In the genomic region with DNA sequence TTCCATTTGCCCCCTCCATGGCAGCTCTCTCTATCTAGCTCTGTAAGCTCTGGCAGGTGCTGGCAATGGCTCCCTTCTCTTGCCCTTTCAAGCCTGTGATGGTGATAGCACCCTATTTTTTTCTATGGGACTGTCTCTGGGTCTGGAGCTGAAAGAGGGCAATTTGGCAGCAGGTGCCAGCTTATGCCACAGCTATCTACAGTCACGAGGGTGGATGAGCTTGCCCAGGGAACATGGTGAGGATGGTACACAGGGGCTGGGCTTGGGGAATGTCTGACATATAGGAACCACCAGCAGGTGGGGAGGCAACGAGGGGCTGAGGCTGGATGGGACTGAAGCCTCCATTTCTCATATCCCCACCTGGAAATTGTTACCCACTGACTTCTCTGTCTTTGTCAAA, we compare ENCODE assay signal across 28 cellular contexts.
"Had no signal": no experiment of that assay in that cellular context is flagged by ENCODE, and none has a peak within 500 bp of the region (broad histone marks: within the 10 kb centered on the region; RNA-seq: fewer than 3 reads in every experiment).

No MANE protein-coding gene starts in this region.

- ATAC-seq: stimulated activated effector memory CD8-positive, alpha-beta T cell treated with anti-CD3 and anti-CD28 coated beads, Interleukin-12 subunit alpha, Interleukin-12 subunit beta, amount 100 ng/mL, for 72 hours; stimulated activated memory B cell treated with anti-CD40 and anti-IgM and Interleukin-4, amounts not matched to agents 10 μg/mL and 1 μg/mL and 100 μg/mL, for 72 hours; stimulated activated naive B cell treated with anti-CD40 and anti-IgM and Interleukin-4, amounts not matched to agents 10 μg/mL and 1 μg/mL and 100 μg/mL, for 72 hours; stimulated activated naive CD8-positive, alpha-beta T cell treated with anti-CD3 and anti-CD28 coated beads, Interleukin-15, amount 100 ng/mL, for 72 hours; stimulated activated naive CD8-positive, alpha-beta T cell treated with anti-CD3 and anti-CD28 coated beads, Interleukin-15, Interleukin-2, amounts not matched to agents 100 U/mL and 50 U/mL, for 24 hours; upper lobe of right lung had no signal

- H3K4me1 Mint-ChIP-seq: stimulated activated effector memory CD8-positive, alpha-beta T cell treated with anti-CD3 and anti-CD28 coated beads, Interleukin-12 subunit alpha, Interleukin-12 subunit beta, amount 100 ng/mL, for 72 hours; stimulated activated memory B cell treated with anti-CD40 and anti-IgM and Interleukin-4, amounts not matched to agents 10 μg/mL and 1 μg/mL and 100 μg/mL, for 72 hours; stimulated activated naive B cell treated with anti-CD40 and anti-IgM and Interleukin-4, amounts not matched to agents 10 μg/mL and 1 μg/mL and 100 μg/mL, for 72 hours; stimulated activated naive CD8-positive, alpha-beta T cell treated with anti-CD3 and anti-CD28 coated beads, Interleukin-15, amount 100 ng/mL, for 72 hours had no signal

- H3K36me3 ChIP-seq: stomach, suprapubic skin, thoracic aorta, thyroid gland, tibial artery, tibial nerve, transverse colon, upper lobe of left lung, upper lobe of right lung, uterus, vagina had no signal

- H3K27ac ChIP-seq: stomach, suprapubic skin, testis, thoracic aorta, thyroid gland, tibial artery, tibial nerve, transverse colon, upper lobe of left lung, upper lobe of right lung, uterus, vagina had no signal

- H3K27me3 ChIP-seq: testis, thyroid gland, tibial nerve, transverse colon, upper lobe of left lung, upper lobe of right lung, uterus, vagina had no signal

- H3K4me1 ChIP-seq: stomach, suprapubic skin, thyroid gland, tibial artery, tibial nerve, transverse colon, upper lobe of left lung, upper lobe of right lung, uterus, vagina had no signal

- H3K4me3 Mint-ChIP-seq: stimulated activated effector memory CD8-positive, alpha-beta T cell treated with anti-CD3 and anti-CD28 coated beads, Interleukin-12 subunit alpha, Interleukin-12 subunit beta, amount 100 ng/mL, for 72 hours; stimulated activated memory B cell treated with anti-CD40 and anti-IgM and Interleukin-4, amounts not matched to agents 10 μg/mL and 1 μg/mL and 100 μg/mL, for 72 hours; stimulated activated naive B cell treated with anti-CD40 and anti-IgM and Interleukin-4, amounts not matched to agents 10 μg/mL and 1 μg/mL and 100 μg/mL, for 72 hours; stimulated activated naive CD8-positive, alpha-beta T cell treated with anti-CD3 and anti-CD28 coated beads, Interleukin-15, amount 100 ng/mL, for 72 hours; stimulated activated naive CD8-positive, alpha-beta T cell treated with anti-CD3 and anti-CD28 coated beads, Interleukin-15, Interleukin-2, amounts not matched to agents 100 ng/mL and 50 ng/mL, for 24 hours; type B pancreatic cell had no signal

- H3K4me3 ChIP-seq: stomach, suprapubic skin, testis, thoracic aorta, thyroid gland, tibial artery, tibial nerve, transverse colon, upper lobe of left lung, upper lobe of right lung, uterus, vagina had no signal

- H3K27ac Mint-ChIP-seq: stimulated activated effector memory CD8-positive, alpha-beta T cell treated with anti-CD3 and anti-CD28 coated beads, Interleukin-12 subunit alpha, Interleukin-12 subunit beta, amount 100 ng/mL, for 72 hours; stimulated activated memory B cell treated with anti-CD40 and anti-IgM and Interleukin-4, amounts not matched to agents 10 μg/mL and 1 μg/mL and 100 μg/mL, for 72 hours; stimulated activated naive B cell treated with anti-CD40 and anti-IgM and Interleukin-4, amounts not matched to agents 10 μg/mL and 1 μg/mL and 100 μg/mL, for 72 hours; stimulated activated naive CD8-positive, alpha-beta T cell treated with anti-CD3 and anti-CD28 coated beads, Interleukin-15, amount 100 ng/mL, for 72 hours; stimulated activated naive CD8-positive, alpha-beta T cell treated with anti-CD3 and anti-CD28 coated beads, Interleukin-15, Interleukin-2, amounts not matched to agents 100 ng/mL and 50 ng/mL, for 24 hours; type B pancreatic cell had no signal

- H3K9me3 Mint-ChIP-seq: stimulated activated effector memory CD8-positive, alpha-beta T cell treated with anti-CD3 and anti-CD28 coated beads, Interleukin-12 subunit alpha, Interleukin-12 subunit beta, amount 100 ng/mL, for 72 hours; stimulated activated memory B cell treated with anti-CD40 and anti-IgM and Interleukin-4, amounts not matched to agents 10 μg/mL and 1 μg/mL and 100 μg/mL, for 72 hours; stimulated activated naive B cell treated with anti-CD40 and anti-IgM and Interleukin-4, amounts not matched to agents 10 μg/mL and 1 μg/mL and 100 μg/mL, for 72 hours; stimulated activated naive CD8-positive, alpha-beta T cell treated with anti-CD3 and anti-CD28 coated beads, Interleukin-15, amount 100 ng/mL, for 72 hours; stimulated activated naive CD8-positive, alpha-beta T cell treated with anti-CD3 and anti-CD28 coated beads, Interleukin-15, Interleukin-2, amounts not matched to agents 100 ng/mL and 50 ng/mL, for 24 hours; type B pancreatic cell had no signal

- H3K36me3 Mint-ChIP-seq: stimulated activated effector memory CD8-positive, alpha-beta T cell treated with anti-CD3 and anti-CD28 coated beads, Interleukin-12 subunit alpha, Interleukin-12 subunit beta, amount 100 ng/mL, for 72 hours; stimulated activated memory B cell treated with anti-CD40 and anti-IgM and Interleukin-4, amounts not matched to agents 10 μg/mL and 1 μg/mL and 100 μg/mL, for 72 hours; stimulated activated naive B cell treated with anti-CD40 and anti-IgM and Interleukin-4, amounts not matched to agents 10 μg/mL and 1 μg/mL and 100 μg/mL, for 72 hours; type B pancreatic cell had no signal

- DNase-seq: stimulated activated CD4-positive, alpha-beta T cell treated with anti-CD3 and anti-CD28 coated beads, Interleukin-2, amount 100 ng/mL, for 48 hours; stimulated activated CD4-positive, alpha-beta T cell treated with anti-CD3 and anti-CD28 coated beads, Interleukin-4, amount 100 ng/mL, for 1 hour; stimulated activated CD4-positive, alpha-beta T cell treated with anti-CD3 and anti-CD28 coated beads, Interleukin-4, amount 100 ng/mL, for 24 hours; stimulated activated CD4-positive, alpha-beta T cell treated with anti-CD3 and anti-CD28 coated beads, Interleukin-4, amount 100 ng/mL, for 4 hours; stimulated activated CD8-positive, alpha-beta memory T cell treated with anti-CD3 and anti-CD28 coated beads, Interleukin-4, amount 100 ng/mL, for 48 hours; stimulated activated naive B cell treated with anti-CD40 and anti-IgM and Interleukin-4, amounts not matched to agents 10 μg/mL and 1 μg/mL and 100 μg/mL, for 72 hours; stimulated activated naive CD4-positive, alpha-beta T cell; stimulated activated naive CD4-positive, alpha-beta T cell treated with Interleukin-2 at 50 U/mL for 16 hours; stimulated activated naive CD8-positive, alpha-beta T cell treated with anti-CD3 and anti-CD28 coated beads, Interleukin-15, amount 100 ng/mL, for 72 hours; stimulated activated naive CD8-positive, alpha-beta T cell treated with anti-CD3 and anti-CD28 coated beads, Interleukin-15, Interleukin-2, amounts not matched to agents 100 U/mL and 50 U/mL, for 24 hours; stomach; substantia nigra; testis; thyroid gland; tibial artery; transverse colon; trophoblast cell; upper lobe of left lung; upper lobe of right lung; uterus had no signal
